19 cellular contexts compared by ENCODE assay signal in the genomic region with DNA sequence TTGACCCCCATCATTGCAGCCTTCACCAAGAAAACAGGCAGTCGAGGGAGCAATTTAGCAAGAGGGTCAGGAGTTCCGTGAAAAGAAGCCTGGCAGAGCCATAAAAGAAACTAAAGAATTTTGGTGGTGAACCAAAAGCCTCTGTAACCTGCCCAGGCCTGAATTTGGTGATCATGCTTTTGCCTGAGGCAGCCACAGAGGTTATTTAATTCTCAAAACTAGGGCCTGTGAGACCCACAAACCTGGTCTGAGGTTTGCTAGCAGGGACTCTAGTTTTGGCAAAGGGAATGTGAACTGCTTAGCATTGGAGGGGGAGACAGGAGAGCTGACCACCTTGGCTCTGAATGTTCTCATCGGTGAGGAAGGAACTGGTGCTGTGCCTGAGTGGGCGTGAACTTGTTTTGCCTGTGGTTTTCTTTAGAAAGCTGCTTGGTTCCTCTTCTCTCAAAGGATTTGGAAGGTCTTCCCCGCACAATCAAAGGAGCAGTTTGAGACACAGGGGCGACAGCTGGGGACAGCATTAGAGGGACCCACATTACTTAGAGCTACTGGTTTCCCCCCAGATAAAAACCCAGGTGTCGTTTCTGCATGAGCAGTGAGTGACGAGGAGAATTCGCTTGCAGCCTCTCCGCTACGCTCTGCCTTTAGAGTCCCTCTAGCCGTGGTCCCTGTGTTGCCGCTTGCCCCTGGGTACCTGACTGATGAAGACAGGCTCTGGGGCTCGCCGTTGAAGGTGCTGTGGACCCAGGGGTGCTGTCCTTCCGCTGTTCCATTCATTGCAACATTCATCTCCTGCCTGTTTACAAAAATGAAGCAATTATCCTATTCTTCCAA. TPM values are rescaled to one million over a fixed set of nuclear protein-coding genes. Genes with fewer than 3 reads are reported as not detected.
DNase-seq lines count a peak whose midpoint lies in the region; ATAC-seq, FAIRE-seq and TF ChIP-seq lines count a peak whose summit lies in the region.
"Had no signal": no experiment of that assay in that cellular context is flagged by ENCODE, and none has a peak within 500 bp of the region (broad histone marks: within the 10 kb centered on the region; RNA-seq: fewer than 3 reads in every experiment).

No MANE protein-coding gene starts in this region.

- no peak overlapping the region for H3K27ac ChIP-seq in K562 (ENCODE audit: extremely low read depth, low read depth, low read length)
- no peak overlapping the region for H3K27ac ChIP-seq in body of pancreas
- H3K27ac ChIP-seq: 22Rv1, epithelial cell of prostate, left lung, neural progenitor cell, testis had no signal

- H3K27ac Mint-ChIP-seq in stimulated activated naive B cell treated with anti-CD40 and anti-IgM and Interleukin-4, amounts not matched to agents 10 μg/mL and 1 μg/mL and 100 μg/mL, for 72 hours = no peak overlapping the region
- H3K27ac Mint-ChIP-seq: activated CD4-positive, alpha-beta memory T cell treated with anti-CD3 and anti-CD28 coated beads, Interleukin-2, amount 10 ng/mL, durations not matched to agents 7 days and 5 days; neural progenitor cell had no signal

- DNase-seq in SIG-M5 treated with dmso at 0.1 percent for 504 hours (lab: John Stamatoyannopoulos, UW; ENCODE audit: unreplicated experiment) (peak; percentile 71), SIG-M5 (lab: John Stamatoyannopoulos, UW) (no peak), NB4 (ENCODE audit: low read depth) (peak; percentile 65), K562 (ENCODE audit: extremely low read depth in 1 of 4, low spot score in 3 of 4) (no peak), DMS153 (lab: John Stamatoyannopoulos, UW) (no peak), body of pancreas (no peak)
- DNase-seq in stimulated activated naive B cell treated with anti-CD40 and anti-IgM and Interleukin-4, amounts not matched to agents 10 μg/mL and 1 μg/mL and 100 μg/mL, for 72 hours = peak; percentile 63
- DNase-seq in activated CD4-positive, alpha-beta T cell treated with anti-CD3 and anti-CD28 coated beads for 48 hours = no peak
- DNase-seq: activated CD4-positive, alpha-beta memory T cell treated with anti-CD3 and anti-CD28 coated beads, Interleukin-2, amount 10 ng/mL, durations not matched to agents 7 days and 5 days; activated naive CD4-positive, alpha-beta T cell; Karpas-422; left lung; T-helper 2 cell; testis had no signal

- H3K4me3 Mint-ChIP-seq in stimulated activated naive B cell treated with anti-CD40 and anti-IgM and Interleukin-4, amounts not matched to agents 10 μg/mL and 1 μg/mL and 100 μg/mL, for 72 hours = peak overlapping the region; percentile 76 to 83
- H3K4me3 Mint-ChIP-seq: activated CD4-positive, alpha-beta memory T cell treated with anti-CD3 and anti-CD28 coated beads, Interleukin-2, amount 10 ng/mL, durations not matched to agents 7 days and 5 days; neural progenitor cell had no signal

- intact Hi-C loops in K562 (cut with micrococcal nuclease) = no loop called here
- intact Hi-C loops in body of pancreas (cut with DNase I) = no loop called here

- H3K36me3 Mint-ChIP-seq in stimulated activated naive B cell treated with anti-CD40 and anti-IgM and Interleukin-4, amounts not matched to agents 10 μg/mL and 1 μg/mL and 100 μg/mL, for 72 hours = peaks cover 0 to 3% of the 10 kb centered on the region in 2 donors

- H3K4me3 ChIP-seq in NB4 (ENCODE audit: low read depth, low read length) (no peak overlapping the region), K562 (no peak overlapping the region), body of pancreas (no peak overlapping the region)
- H3K4me3 ChIP-seq: left lung, neural progenitor cell, smooth muscle cell, testis had no signal

- H3K9me3 Mint-ChIP-seq in stimulated activated naive B cell treated with anti-CD40 and anti-IgM and Interleukin-4, amounts not matched to agents 10 μg/mL and 1 μg/mL and 100 μg/mL, for 72 hours = no peaks in the 10 kb centered on the region
- H3K9me3 Mint-ChIP-seq: activated CD4-positive, alpha-beta memory T cell treated with anti-CD3 and anti-CD28 coated beads, Interleukin-2, amount 10 ng/mL, durations not matched to agents 7 days and 5 days; neural progenitor cell had no signal

- no peak for TF ChIP-seq EP300 in K562 (IDR thresholded peaks at IDR 0.05; ENCODE audit: low read length)

- H2AFZ ChIP-seq in K562 (ENCODE audit: low read depth, low read length) = 0 out of 2 replicates have a peak overlapping the region, but pooled peaks have one; percentile 7
- H2AFZ ChIP-seq: neural progenitor cell had no signal

- H3K9ac ChIP-seq in K562 (ENCODE audit: insufficient read depth in 1 of 2, low read depth in 2 of 2, low read length in 2 of 2) = peak overlapping the region in 1 of 2 experiments; percentile 47; a peak in 2 of 4 replicates
- H3K9ac ChIP-seq: neural progenitor cell had no signal

- BruUV-seq in K562 (replicated peaks; lab: Mats Ljungman, UMichigan) = no TSS peak

- in situ Hi-C loops in K562 (cut with MboI) = no loop called here

- no peaks in the 10 kb centered on the region for H3K27me3 ChIP-seq in K562 (ENCODE audit: control insufficient read depth in 2 of 2, insufficient read depth in 2 of 2, low read length in 2 of 2)
- H3K27me3 ChIP-seq in body of pancreas = no peaks in the 10 kb centered on the region
- H3K27me3 ChIP-seq: left lung, neural progenitor cell, testis had no signal

- H3K27me3 Mint-ChIP-seq in stimulated activated naive B cell treated with anti-CD40 and anti-IgM and Interleukin-4, amounts not matched to agents 10 μg/mL and 1 μg/mL and 100 μg/mL, for 72 hours = peaks cover 0 to 6% of the 10 kb centered on the region in 2 donors

- no peak for TF ChIP-seq POLR2A in NB4 (IDR thresholded peaks at IDR 0.05; ENCODE audit: extremely low read depth, insufficient read length)
- no peak for TF ChIP-seq POLR2A in K562 (conservative IDR thresholded peaks at IDR 0.05)
- no peak for TF ChIP-seq POLR2A in body of pancreas (IDR thresholded peaks at IDR 0.05)

- no peaks in the 10 kb centered on the region for H4K20me1 ChIP-seq in K562 (replicated peaks; ENCODE audit: control insufficient read depth, insufficient read depth, low read length)

- no peaks in the 10 kb centered on the region for H3K9me3 ChIP-seq in K562 (replicated peaks; ENCODE audit: control insufficient read depth, insufficient read depth, low read depth, low read length)
- no peaks in the 10 kb centered on the region for H3K9me3 ChIP-seq in body of pancreas
- H3K9me3 ChIP-seq: left lung, testis had no signal

- no peaks in the 10 kb centered on the region for H3K9me1 ChIP-seq in K562 (ENCODE audit: control insufficient read depth, insufficient read depth, low read length)

- FAIRE-seq in K562 (lab: Jason Lieb, UNC) = no peak

- H3K79me2 ChIP-seq in K562 (ENCODE audit: control insufficient read depth, insufficient read depth, low read length) = no peaks in the 10 kb centered on the region

- H3K36me3 ChIP-seq in K562 (ENCODE audit: control insufficient read depth, insufficient read depth, low read length) (no peaks in the 10 kb centered on the region), body of pancreas (replicated peaks in 1 of 2; ENCODE audit: insufficient read depth in 1 of 2, low read depth in 2 of 2) (no peaks in the 10 kb centered on the region)
- H3K36me3 ChIP-seq: left lung, neural progenitor cell had no signal

- no peak for TF ChIP-seq CTCF in NB4 (IDR thresholded peaks at IDR 0.05; ENCODE audit: low read depth, low read length)
- TF ChIP-seq CTCF in K562 (IDR thresholded peaks at IDR 0.05 in 2 of 3, conservative IDR thresholded peaks at IDR 0.05 in 1 of 3; ENCODE audit: insufficient read depth in 2 of 3, low read depth in 1 of 3, low read length in 3 of 3) = no peak
- no peak for TF ChIP-seq CTCF in body of pancreas (IDR thresholded peaks at IDR 0.05)

- H3K4me1 ChIP-seq in K562 (replicated peaks in 1 of 2; ENCODE audit: control insufficient read depth in 2 of 2, insufficient read depth in 2 of 2, low read length in 2 of 2) (peaks cover 28 to 47% of the 10 kb centered on the region in 2 experiments), body of pancreas (peaks cover under 1% of the 10 kb centered on the region)
- H3K4me1 ChIP-seq: testis had no signal

- POLR2A ChIA-PET in K562 (lab: Yijun Ruan, JAX) = no interaction called here

- 64% methylated on average over 14 of the region's 16 CpGs for WGBS in K562 (ENCODE audit: insufficient coverage, low coverage, missing lambda C conversion rate)
- 83 to 89% methylated on average over 16 of the region's 16 CpGs for WGBS in body of pancreas, 2 donors

- ATAC-seq in K562 = no peak
- ATAC-seq in stimulated activated naive B cell treated with anti-CD40 and anti-IgM and Interleukin-4, amounts not matched to agents 10 μg/mL and 1 μg/mL and 100 μg/mL, for 72 hours (replicated peaks) = peak; percentile 75 to 79
- no peak for ATAC-seq in body of pancreas
- ATAC-seq: left lung, Panc1 had no signal

- CTCF ChIA-PET in K562 (lab: Yijun Ruan, JAX; ENCODE audit: low intra/inter-chr PET ratio) = no interaction called here

- peaks cover 41 to 46% of the 10 kb centered on the region in 2 donors for H3K4me1 Mint-ChIP-seq in stimulated activated naive B cell treated with anti-CD40 and anti-IgM and Interleukin-4, amounts not matched to agents 10 μg/mL and 1 μg/mL and 100 μg/mL, for 72 hours

- TF ChIP-seq RAD21 in K562 (CRISPR knock-in tag; conservative IDR thresholded peaks at IDR 0.05 in 1 of 2, IDR thresholded peaks at IDR 0.05 in 1 of 2) = no peak

- H3K4me2 ChIP-seq in K562 (ENCODE audit: insufficient read depth, low read length) = no peak overlapping the region; the same call in 1 of the 2 replicates
- H3K4me2 ChIP-seq: neural progenitor cell, smooth muscle cell had no signal

RNA-seq across cellular contexts. Expression of a gene that starts 12.6 kb away (rescaled TPM):
- total RNA-seq in K562 (2011; cell fraction: chromatin; rRNA removed; ENCODE audit: low replicate concordance) = 2.9 and 11.1 TPM in 2 replicates
- total RNA-seq in K562 (2011; cell fraction: nucleolus; rRNA removed) = 12.0 TPM in 2 replicates
- total RNA-seq in K562 (2011; cell fraction: nucleoplasm; rRNA removed) = 6.7 and 8.2 TPM in 2 replicates
- total RNA-seq in K562 (2014; rRNA removed) (15.0 and 16.8 TPM in 2 replicates), K562 (2014; rRNA removed; fragmentation: Illumina TruSeq; extraction: Trizol) (5.3 and 5.4 TPM in 2 replicates), K562 (2015; rRNA removed; fragmentation: Illumina TruSeq; extraction: Trizol) (7.8 and 8.9 TPM in 2 replicates), K562 (2021) (14.6 and 18.4 TPM in 2 replicates), body of pancreas (not detected)
- polyA plus RNA-seq in K562 (2011; rRNA removed) (3.0 and 5.1 TPM in 2 replicates), K562 (2014; fragmentation: Illumina TruSeq; extraction: Trizol) (5.4 and 6.8 TPM in 2 replicates), K562 (2014; fragmentation: Nextera tagmentation; extraction: Ambion mirVana) (under 1 TPM; 0.42 to 0.80 TPM), K562 (2014; rRNA removed) (5.4 and 6.2 TPM in 2 replicates)
- 5.7 and 6.2 TPM in 2 replicates for polyA plus RNA-seq in K562 (2011; cell fraction: cytosol; rRNA removed)
- 5.1 and 6.0 TPM in 2 replicates for polyA plus RNA-seq in K562 (2011; cell fraction: nucleus; rRNA removed)
- polyA plus RNA-seq in K562 (2012) = 3.9 and 8.4 TPM in 2 replicates
- 4.1 and 5.8 TPM in 2 replicates for polyA minus RNA-seq in K562 (2011; rRNA and poly(A)+ RNA removed)
- 5.7 and 6.3 TPM in 2 replicates for polyA minus RNA-seq in K562 (2011; cell fraction: cytosol; rRNA and poly(A)+ RNA removed)
- 1.5 and 3.0 TPM in 2 replicates for polyA minus RNA-seq in K562 (2011; cell fraction: nucleus; rRNA and poly(A)+ RNA removed)

RNA-seq across cellular contexts. Expression of a gene that starts 22.1 kb away (rescaled TPM):
- total RNA-seq in K562 (2011; cell fraction: chromatin; rRNA removed; ENCODE audit: low replicate concordance) = 1.6 and 6.6 TPM in 2 replicates
- total RNA-seq in K562 (2011; cell fraction: nucleolus; rRNA removed) = 7.8 and 11.2 TPM in 2 replicates
- 4.3 and 5.0 TPM in 2 replicates for total RNA-seq in K562 (2011; cell fraction: nucleoplasm; rRNA removed)
- total RNA-seq in K562 (2014; rRNA removed) (7.1 and 7.8 TPM in 2 replicates), K562 (2014; rRNA removed; fragmentation: Illumina TruSeq; extraction: Trizol) (0.22 and 0.65 TPM in 2 replicates), K562 (2015; rRNA removed; fragmentation: Illumina TruSeq; extraction: Trizol) (4.8 and 5.3 TPM in 2 replicates), K562 (2021) (9.8 and 11.0 TPM in 2 replicates), body of pancreas (1 to 10 TPM; 4.6 to 9.9 TPM)
- polyA plus RNA-seq in K562 (2011; rRNA removed) (3.3 and 4.6 TPM in 2 replicates), K562 (2014; fragmentation: Illumina TruSeq; extraction: Trizol) (1.2 and 3.3 TPM in 2 replicates), K562 (2014; fragmentation: Nextera tagmentation; extraction: Ambion mirVana) (under 1 TPM; 0.13 to 0.17 TPM), K562 (2014; rRNA removed) (6.3 and 7.6 TPM in 2 replicates)
- polyA plus RNA-seq in K562 (2011; cell fraction: cytosol; rRNA removed) = 6.7 and 16.0 TPM in 2 replicates
- 3.4 and 5.1 TPM in 2 replicates for polyA plus RNA-seq in K562 (2011; cell fraction: nucleus; rRNA removed)
- 6.5 and 9.3 TPM in 2 replicates for polyA plus RNA-seq in K562 (2012)
- polyA minus RNA-seq in K562 (2011; rRNA and poly(A)+ RNA removed) = 3.3 and 6.3 TPM in 2 replicates
- polyA minus RNA-seq in K562 (2011; cell fraction: cytosol; rRNA and poly(A)+ RNA removed) = 8.7 TPM in 2 replicates
- polyA minus RNA-seq in K562 (2011; cell fraction: nucleus; rRNA and poly(A)+ RNA removed) = 5.9 and 7.4 TPM in 2 replicates

Comparison
In these comparisons a context has a peak if more than half of its experiments do, and no peak if none do; other contexts are left out.
1. DNase-seq: peak in SIG-M5 treated with dmso at 0.1 percent for 504 hours (single experiment), NB4 (single experiment) and stimulated activated naive B cell treated with anti-CD40 and anti-IgM and Interleukin-4, amounts not matched to agents 10 μg/mL and 1 μg/mL and 100 μg/mL, for 72 hours (single experiment); none in SIG-M5 (single experiment), K562 (0 of 4), DMS153 (single experiment), activated CD4-positive, alpha-beta T cell treated with anti-CD3 and anti-CD28 coated beads for 48 hours (single experiment) and body of pancreas (0 of 4).
2. ATAC-seq: peak in stimulated activated naive B cell treated with anti-CD40 and anti-IgM and Interleukin-4, amounts not matched to agents 10 μg/mL and 1 μg/mL and 100 μg/mL, for 72 hours (2 of 2); none in K562 (single experiment) and body of pancreas (single experiment).